ENCODE assay signal across 12 cellular contexts in genomic region chr2:129885735-129886134, GRCh38.
DNase-seq lines count a peak whose midpoint lies in the region; ATAC-seq, FAIRE-seq and TF ChIP-seq lines count a peak whose summit lies in the region.
"Had no signal": no experiment of that assay in that cellular context is flagged by ENCODE, and none has a peak within 500 bp of the region (broad histone marks: within the 10 kb centered on the region; RNA-seq: fewer than 3 reads in every experiment).

No MANE protein-coding gene starts in this region.

- no peak for FAIRE-seq in D721Med (lab: Jason Lieb, UNC)
- FAIRE-seq in kidney (lab: Jason Lieb, UNC): no peak

- ATAC-seq in GM18868 (IDR thresholded peaks at IDR 0.05; ENCODE audit: unreplicated experiment): peak; percentile 51

- no peaks in the 10 kb centered on the region for H4K20me1 ChIP-seq in MM.1S (ENCODE audit: insufficient read depth, low read length)

- no peak overlapping the region for H2BK12ac ChIP-seq in trophoblast cell (ENCODE audit: low read length)

- H3K18ac ChIP-seq in trophoblast cell (ENCODE audit: low read length): no peak overlapping the region

- intact Hi-C loops in kidney (cut with DNase I): no loop called here
- intact Hi-C loops in activated CD4-positive, alpha-beta memory T cell treated with anti-CD3 and anti-CD28 coated beads for 36 hours (cut with micrococcal nuclease): no loop called here

- H3K4me3 Mint-ChIP-seq in activated CD4-positive, alpha-beta memory T cell treated with anti-CD3 and anti-CD28 coated beads for 36 hours: no peak overlapping the region
- H3K4me3 Mint-ChIP-seq: activated CD4-positive, alpha-beta T cell treated with anti-CD3 and anti-CD28 coated beads, Interleukin-2, amount 10 ng/mL, durations not matched to agents 7 days and 5 days; CD4-positive, CD25-positive, alpha-beta regulatory T cell had no signal

- no peak overlapping the region for H3K27ac ChIP-seq in kidney (ENCODE audit: low read depth in 2 of 2, low read length in 2 of 2)
- H3K27ac ChIP-seq in MM.1S (ENCODE audit: low read length): no peak overlapping the region
- H3K27ac ChIP-seq in trophoblast cell (ENCODE audit: low read depth, low read length): no peak overlapping the region
- H3K27ac ChIP-seq: breast epithelium had no signal

- H3K27ac Mint-ChIP-seq in activated CD4-positive, alpha-beta memory T cell treated with anti-CD3 and anti-CD28 coated beads for 36 hours: no peak overlapping the region
- H3K27ac Mint-ChIP-seq: activated CD4-positive, alpha-beta T cell treated with anti-CD3 and anti-CD28 coated beads, Interleukin-2, amount 10 ng/mL, durations not matched to agents 7 days and 5 days had no signal

- no peak overlapping the region for H4K8ac ChIP-seq in trophoblast cell (ENCODE audit: low read depth, low read length)

- H2BK120ac ChIP-seq in trophoblast cell (ENCODE audit: insufficient read depth, low read length, poor library complexity): no peak overlapping the region

- no peak overlapping the region for H3K14ac ChIP-seq in trophoblast cell (ENCODE audit: low read length)

- POLR2A ChIA-PET in activated CD4-positive, alpha-beta memory T cell treated with anti-CD3 and anti-CD28 coated beads for 36 hours (lab: Charles Lee): no interaction called here

- H3K4me2 ChIP-seq in MM.1S (ENCODE audit: low read depth, low read length) (no peak overlapping the region), trophoblast cell (ENCODE audit: low read length) (no peak overlapping the region)

- H3K4me3 ChIP-seq in kidney (ENCODE audit: low read length in 2 of 2): no peak overlapping the region
- no peak overlapping the region for H3K4me3 ChIP-seq in MM.1S (ENCODE audit: low read length)
- no peak overlapping the region for H3K4me3 ChIP-seq in trophoblast cell (ENCODE audit: low read depth, low read length)
- H3K4me3 ChIP-seq: breast epithelium had no signal

- H3K79me1 ChIP-seq in trophoblast cell (ENCODE audit: low read length): no peaks in the 10 kb centered on the region

- H3K9ac ChIP-seq in kidney (ENCODE audit: low read length in 2 of 2): no peak overlapping the region
- H3K9ac ChIP-seq in MM.1S (ENCODE audit: low read length): no peak overlapping the region
- H3K9ac ChIP-seq in trophoblast cell (ENCODE audit: low read length): no peak overlapping the region

- TF ChIP-seq CTCF in D721Med (IDR thresholded peaks at IDR 0.05; ENCODE audit: insufficient read depth, missing control alignments): peak; percentile 32
- TF ChIP-seq CTCF in kidney (IDR thresholded peaks at IDR 0.05; ENCODE audit: borderline replicate concordance, extremely low read depth, insufficient read depth): peak; percentile 6
- no peak for TF ChIP-seq CTCF in MM.1S (IDR thresholded peaks at IDR 0.05; ENCODE audit: low read length)

- peaks cover 5% of the 10 kb centered on the region for H3K27me3 Mint-ChIP-seq in activated CD4-positive, alpha-beta memory T cell treated with anti-CD3 and anti-CD28 coated beads for 36 hours

- H2BK5ac ChIP-seq in trophoblast cell (ENCODE audit: low read depth, low read length, poor library complexity): no peak overlapping the region

- H3K9me3 ChIP-seq in kidney (ENCODE audit: control insufficient read depth in 1 of 2, low read length in 2 of 2) (no peaks in the 10 kb centered on the region), MM.1S (replicated peaks; ENCODE audit: insufficient read depth, low read length) (no peaks in the 10 kb centered on the region), trophoblast cell (ENCODE audit: insufficient read depth, low read depth, low read length) (peaks cover 5% of the 10 kb centered on the region)
- H3K9me3 ChIP-seq: breast epithelium had no signal

- no peaks in the 10 kb centered on the region for H3K9me2 ChIP-seq in MM.1S (replicated peaks; ENCODE audit: insufficient read depth, low read length)

- H4K91ac ChIP-seq in trophoblast cell (ENCODE audit: low read depth, low read length): no peak overlapping the region

- no peak overlapping the region for H3K23ac ChIP-seq in trophoblast cell (ENCODE audit: low read length)

- H3K9me3 Mint-ChIP-seq in activated CD4-positive, alpha-beta memory T cell treated with anti-CD3 and anti-CD28 coated beads for 36 hours: no peaks in the 10 kb centered on the region
- H3K9me3 Mint-ChIP-seq: activated CD4-positive, alpha-beta T cell treated with anti-CD3 and anti-CD28 coated beads, Interleukin-2, amount 10 ng/mL, durations not matched to agents 7 days and 5 days; CD4-positive, CD25-positive, alpha-beta regulatory T cell had no signal

- DNase-seq in D721Med (ENCODE audit: insufficient read length, low spot score) (no peak), SHP77 treated with DMSO at 0.1 percent for 48 hours (lab: John Stamatoyannopoulos, UW) (peak; percentile 3), kidney (no peak), NCI-H2171 (lab: John Stamatoyannopoulos, UW) (no peak), MM.1S (no peak), trophoblast cell (no peak)
- DNase-seq in activated CD4-positive, alpha-beta memory T cell treated with anti-CD3 and anti-CD28 coated beads for 36 hours: no peak
- DNase-seq: activated CD4-positive, alpha-beta T cell treated with anti-CD3 and anti-CD28 coated beads, Interleukin-2, amount 10 ng/mL, durations not matched to agents 7 days and 5 days; CD4-positive, CD25-positive, alpha-beta regulatory T cell; stimulated activated CD4-positive, alpha-beta T cell treated with anti-CD3 and anti-CD28 coated beads, Interleukin-4, amount 100 ng/mL, for 24 hours had no signal

- no peaks in the 10 kb centered on the region for H3K27me3 ChIP-seq in MM.1S (replicated peaks; ENCODE audit: insufficient read depth, low read length)
- no peaks in the 10 kb centered on the region for H3K27me3 ChIP-seq in trophoblast cell (ENCODE audit: insufficient read depth, low read length)
- H3K27me3 ChIP-seq: breast epithelium had no signal

- H2AFZ ChIP-seq in MM.1S (ENCODE audit: low read length) (no peak overlapping the region), trophoblast cell (ENCODE audit: insufficient read depth, low read length, poor library complexity) (no peak overlapping the region)

- H3F3A ChIP-seq in MM.1S (ENCODE audit: insufficient read depth, low read length): no peaks in the 10 kb centered on the region

- no peak overlapping the region for H4K12ac ChIP-seq in trophoblast cell (ENCODE audit: low read depth, low read length)

- H3K36me3 ChIP-seq in kidney (ENCODE audit: control insufficient read depth in 1 of 2, insufficient read depth in 2 of 2, low read length in 2 of 2) (no peaks in the 10 kb centered on the region), MM.1S (replicated peaks; ENCODE audit: insufficient read depth, low read length) (no peaks in the 10 kb centered on the region), trophoblast cell (ENCODE audit: control insufficient read depth in 1 of 2, insufficient read depth in 2 of 2, low read length in 2 of 2) (no peaks in the 10 kb centered on the region)
- H3K36me3 ChIP-seq: breast epithelium had no signal

- no peaks in the 10 kb centered on the region for H3K4me1 Mint-ChIP-seq in activated CD4-positive, alpha-beta memory T cell treated with anti-CD3 and anti-CD28 coated beads for 36 hours (ENCODE audit: low read depth)
- H3K4me1 Mint-ChIP-seq: activated CD4-positive, alpha-beta T cell treated with anti-CD3 and anti-CD28 coated beads, Interleukin-2, amount 10 ng/mL, durations not matched to agents 7 days and 5 days; CD4-positive, CD25-positive, alpha-beta regulatory T cell had no signal

- no peaks in the 10 kb centered on the region for H3K36me3 Mint-ChIP-seq in activated CD4-positive, alpha-beta memory T cell treated with anti-CD3 and anti-CD28 coated beads for 36 hours
- H3K36me3 Mint-ChIP-seq: CD4-positive, CD25-positive, alpha-beta regulatory T cell had no signal

- H2AK5ac ChIP-seq in trophoblast cell (ENCODE audit: low read length): no peak overlapping the region

- H3K79me2 ChIP-seq in MM.1S (ENCODE audit: low read length) (no peaks in the 10 kb centered on the region), trophoblast cell (ENCODE audit: control insufficient read depth, insufficient read depth, low read length, poor library complexity) (no peaks in the 10 kb centered on the region)

- CTCF ChIA-PET in activated CD4-positive, alpha-beta memory T cell treated with anti-CD3 and anti-CD28 coated beads for 36 hours (lab: Charles Lee): no interaction called here

- WGBS in trophoblast cell (ENCODE audit: extremely low coverage, insufficient coverage, insufficient read length): no CpG with 5 or more reads among the region's 5 CpGs

- H3K4me1 ChIP-seq in kidney (ENCODE audit: control insufficient read depth in 1 of 2, insufficient read depth in 1 of 2, low read depth in 1 of 2, low read length in 2 of 2): no peaks in the 10 kb centered on the region
- H3K4me1 ChIP-seq in MM.1S (ENCODE audit: low read length): no peaks in the 10 kb centered on the region
- peaks cover 0 to 3% of the 10 kb centered on the region in 2 experiments for H3K4me1 ChIP-seq in trophoblast cell (ENCODE audit: control insufficient read depth in 1 of 2, insufficient read depth in 2 of 2, low read length in 2 of 2)
- H3K4me1 ChIP-seq: breast epithelium had no signal

- H3K4ac ChIP-seq in trophoblast cell (ENCODE audit: low read depth, low read length): no peak overlapping the region
